ENCODE assay signal across 16 cellular contexts in the genomic region with DNA sequence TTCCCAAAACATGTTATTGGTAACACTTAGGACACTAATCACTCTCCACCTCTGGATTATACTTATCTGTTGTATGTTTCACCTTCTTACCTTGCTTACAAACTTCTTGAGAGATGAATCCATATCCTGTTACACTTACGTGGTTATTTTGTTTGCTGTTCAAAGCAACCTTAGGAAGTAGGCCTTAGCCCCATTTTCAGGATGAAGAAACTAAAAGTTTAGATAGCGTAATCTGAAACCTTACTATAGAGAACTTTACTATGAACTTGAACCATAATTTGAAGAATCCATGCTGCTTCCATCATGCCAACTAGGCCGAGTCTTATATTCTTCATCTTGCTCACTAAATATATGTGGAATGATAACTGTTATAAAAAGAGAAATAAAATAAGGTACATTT. TPM values are rescaled to one million over a fixed set of nuclear protein-coding genes. Genes with fewer than 3 reads are reported as not detected.
DNase-seq lines count a peak whose midpoint lies in the region; ATAC-seq and TF ChIP-seq lines count a peak whose summit lies in the region.
"Had no signal": no experiment of that assay in that cellular context is flagged by ENCODE, and none has a peak within 500 bp of the region (broad histone marks: within the 10 kb centered on the region; RNA-seq: fewer than 3 reads in every experiment).

No MANE protein-coding gene starts in this region.

- TF ChIP-seq CTCF in esophagus squamous epithelium (IDR thresholded peaks at IDR 0.05) (no peak), transverse colon (IDR thresholded peaks at IDR 0.05) (no peak)

- H3K27ac Mint-ChIP-seq in activated naive CD4-positive, alpha-beta T cell treated with anti-CD3 and anti-CD28 coated beads, Interleukin-2, amount 10 ng/mL, durations not matched to agents 7 days and 5 days = peak overlapping the region; percentile 28
- H3K27ac Mint-ChIP-seq in activated CD4-positive, alpha-beta memory T cell treated with anti-CD3 and anti-CD28 coated beads, Interleukin-2, amount 10 ng/mL, durations not matched to agents 7 days and 5 days = peak overlapping the region; percentile 11
- H3K27ac Mint-ChIP-seq: neural progenitor cell had no signal

- WGBS in esophagus squamous epithelium, 2 donors = 84 to 95% methylated on average over 3 of the region's 3 CpGs
- WGBS in transverse colon (ENCODE audit: low coverage in 1 of 2), 2 donors = 89 to 91% methylated on average over 3 of the region's 3 CpGs

- H3K36me3 Mint-ChIP-seq in activated naive CD4-positive, alpha-beta T cell treated with anti-CD3 and anti-CD28 coated beads, Interleukin-2, amount 10 ng/mL, durations not matched to agents 7 days and 5 days = peaks cover 44% of the 10 kb centered on the region
- peaks cover 41% of the 10 kb centered on the region for H3K36me3 Mint-ChIP-seq in activated CD4-positive, alpha-beta memory T cell treated with anti-CD3 and anti-CD28 coated beads, Interleukin-2, amount 10 ng/mL, durations not matched to agents 7 days and 5 days (ENCODE audit: low read depth)
- H3K36me3 Mint-ChIP-seq: neural progenitor cell had no signal

- H3K36me3 ChIP-seq in esophagus squamous epithelium (no peaks in the 10 kb centered on the region), transverse colon (no peaks in the 10 kb centered on the region)
- H3K36me3 ChIP-seq: neural progenitor cell, right lobe of liver had no signal

- TF ChIP-seq POLR2A in esophagus squamous epithelium (IDR thresholded peaks at IDR 0.05) (no peak), transverse colon (IDR thresholded peaks at IDR 0.05) (no peak)

- CTCF ChIA-PET in activated naive CD4-positive, alpha-beta T cell treated with anti-CD3 and anti-CD28 coated beads, Interleukin-2, amount 10 ng/mL, durations not matched to agents 7 days and 5 days (lab: Charles Lee) = no interaction called here
- CTCF ChIA-PET in activated CD4-positive, alpha-beta memory T cell treated with anti-CD3 and anti-CD28 coated beads, Interleukin-2, amount 10 ng/mL, durations not matched to agents 7 days and 5 days (lab: Charles Lee) = interaction anchor here (2.1 kb wide), 2 partner anchors 21 to 35 kb away, joined by 9 to 11 read pairs; no protein-coding TSS in a partner anchor

- H3K4me1 Mint-ChIP-seq in activated naive CD4-positive, alpha-beta T cell treated with anti-CD3 and anti-CD28 coated beads, Interleukin-2, amount 10 ng/mL, durations not matched to agents 7 days and 5 days = peaks cover 75% of the 10 kb centered on the region
- peaks cover 76% of the 10 kb centered on the region for H3K4me1 Mint-ChIP-seq in activated CD4-positive, alpha-beta memory T cell treated with anti-CD3 and anti-CD28 coated beads, Interleukin-2, amount 10 ng/mL, durations not matched to agents 7 days and 5 days

- H3K27me3 Mint-ChIP-seq in activated naive CD4-positive, alpha-beta T cell treated with anti-CD3 and anti-CD28 coated beads, Interleukin-2, amount 10 ng/mL, durations not matched to agents 7 days and 5 days = no peaks in the 10 kb centered on the region
- no peaks in the 10 kb centered on the region for H3K27me3 Mint-ChIP-seq in activated CD4-positive, alpha-beta memory T cell treated with anti-CD3 and anti-CD28 coated beads, Interleukin-2, amount 10 ng/mL, durations not matched to agents 7 days and 5 days

- H3K4me3 ChIP-seq in esophagus squamous epithelium = no peak overlapping the region
- no peak overlapping the region for H3K4me3 ChIP-seq in transverse colon
- H3K4me3 ChIP-seq: GM23248, neural progenitor cell, right lobe of liver had no signal

- peaks cover 5 to 82% (median 24%) of the 10 kb centered on the region in 3 donors for H3K4me1 ChIP-seq in esophagus squamous epithelium
- peaks cover 16 to 76% (median 49%) of the 10 kb centered on the region in 4 donors for H3K4me1 ChIP-seq in transverse colon
- H3K4me1 ChIP-seq: neural progenitor cell had no signal

- H3K9me3 ChIP-seq in esophagus squamous epithelium (no peaks in the 10 kb centered on the region), transverse colon (no peaks in the 10 kb centered on the region)
- H3K9me3 ChIP-seq: right lobe of liver had no signal

- POLR2A ChIA-PET in activated CD4-positive, alpha-beta memory T cell treated with anti-CD3 and anti-CD28 coated beads, Interleukin-2, amount 10 ng/mL, durations not matched to agents 7 days and 5 days (lab: Charles Lee) = interaction anchor here (1.1 kb wide), 1 partner anchor 17 kb away, joined by 4 read pairs; no protein-coding TSS in a partner anchor

- H3K27me3 ChIP-seq in esophagus squamous epithelium = no peaks in the 10 kb centered on the region
- H3K27me3 ChIP-seq in transverse colon = no peaks in the 10 kb centered on the region
- H3K27me3 ChIP-seq: right lobe of liver had no signal

- TF ChIP-seq EP300 in transverse colon (IDR thresholded peaks at IDR 0.05; ENCODE audit: low read depth) = no peak

- peak overlapping the region; percentile 4 for H3K4me3 Mint-ChIP-seq in activated naive CD4-positive, alpha-beta T cell treated with anti-CD3 and anti-CD28 coated beads, Interleukin-2, amount 10 ng/mL, durations not matched to agents 7 days and 5 days
- H3K4me3 Mint-ChIP-seq in activated CD4-positive, alpha-beta memory T cell treated with anti-CD3 and anti-CD28 coated beads, Interleukin-2, amount 10 ng/mL, durations not matched to agents 7 days and 5 days = peak overlapping the region; percentile 0
- H3K4me3 Mint-ChIP-seq: neural progenitor cell had no signal

- H3K27ac ChIP-seq in esophagus squamous epithelium (peak overlapping the region in 3 of 4 donors; percentile 71 to 99 (median 97)), transverse colon (peak overlapping the region; percentile 94 to 98 (median 96)), caudate nucleus (ENCODE audit: low read depth, low read length) (no peak overlapping the region)
- H3K27ac ChIP-seq: neural progenitor cell, right lobe of liver had no signal

- DNase-seq in activated naive CD4-positive, alpha-beta T cell treated with anti-CD3 and anti-CD28 coated beads, Interleukin-2, amount 10 ng/mL, durations not matched to agents 7 days and 5 days = no peak
- no peak for DNase-seq in activated naive CD4-positive, alpha-beta T cell treated with anti-CD3 and anti-CD28 coated beads, Interleukin-2, amount 50 U/mL, for 16 hours
- DNase-seq in activated CD4-positive, alpha-beta memory T cell treated with anti-CD3 and anti-CD28 coated beads, Interleukin-2, amount 10 ng/mL, durations not matched to agents 7 days and 5 days = no peak
- DNase-seq in esophagus squamous epithelium (lab: John Stamatoyannopoulos, UW) (no peak), transverse colon (no peak), caudate nucleus (lab: John Stamatoyannopoulos, UW) (no peak)
- DNase-seq: activated CD4-positive, CD25-positive, alpha-beta regulatory T cell treated with anti-CD3 and anti-CD28 coated beads, Interleukin-2, amount 50 U/mL, for 72 hours; activated effector memory CD4-positive, alpha-beta T cell treated with Interleukin-2 at 50 U/mL for 16 hours; DMS53; GM23248; NCI-H2029; NCI-H69; right lobe of liver had no signal

- intact Hi-C loops in esophagus squamous epithelium (cut with DNase I) = no loop called here
- intact Hi-C loops in transverse colon (cut with DNase I; ENCODE audit: low total_unique reads) = no loop called here

- H3K9me3 Mint-ChIP-seq in activated naive CD4-positive, alpha-beta T cell treated with anti-CD3 and anti-CD28 coated beads, Interleukin-2, amount 10 ng/mL, durations not matched to agents 7 days and 5 days = no peaks in the 10 kb centered on the region
- H3K9me3 Mint-ChIP-seq in activated CD4-positive, alpha-beta memory T cell treated with anti-CD3 and anti-CD28 coated beads, Interleukin-2, amount 10 ng/mL, durations not matched to agents 7 days and 5 days = no peaks in the 10 kb centered on the region
- H3K9me3 Mint-ChIP-seq: neural progenitor cell had no signal

- no peak for ATAC-seq in GM19463 (IDR thresholded peaks at IDR 0.05; ENCODE audit: unreplicated experiment)
- ATAC-seq in GM18873 (IDR thresholded peaks at IDR 0.05; ENCODE audit: low FRiP score, unreplicated experiment) = no peak
- ATAC-seq: right lobe of liver had no signal

- in situ Hi-C loops in transverse colon (cut with MboI; ENCODE audit: low pct_ligation_motif_present in 1 of 4, low pct_unique_long_range_greater_than_20kb in 1 of 4, low sequenced_read_pairs in 3 of 4) = no loop called here

RNA-seq across cellular contexts. Expression of a gene that starts 4.6 kb away (rescaled TPM):
- 100 to 1,000 TPM; 134 to 140 TPM for total RNA-seq in activated CD4-positive, alpha-beta memory T cell treated with anti-CD3 and anti-CD28 coated beads, Interleukin-2, amount 10 ng/mL, durations not matched to agents 7 days and 5 days
- 100 to 1,000 TPM in 1 of 4 donors, 10 to 100 TPM in 3; 34.8 to 155 (median 67.0) TPM for total RNA-seq in esophagus squamous epithelium
- total RNA-seq in transverse colon = 100 to 1,000 TPM in 3 of 4 donors, 10 to 100 TPM in 1; 77.4 to 119 (median 115) TPM
